ENCODE assay signal across 16 cellular contexts in genomic region chr18:27595121-27595848, GRCh38.
DNase-seq lines count a peak whose midpoint lies in the region; ATAC-seq and TF ChIP-seq lines count a peak whose summit lies in the region.
"Had no signal": no experiment of that assay in that cellular context is flagged by ENCODE, and none has a peak within 500 bp of the region (broad histone marks: within the 10 kb centered on the region; RNA-seq: fewer than 3 reads in every experiment).

No MANE protein-coding gene starts in this region.

- peak; percentile 57 for ATAC-seq in gastrocnemius medialis
- ATAC-seq in effector memory CD8-positive, alpha-beta T cell (replicated peaks) = no peak
- ATAC-seq: HepG2 had no signal

- no peaks in the 10 kb centered on the region for H3K4me1 Mint-ChIP-seq in activated naive CD4-positive, alpha-beta T cell treated with anti-CD3 and anti-CD28 coated beads for 36 hours (ENCODE audit: low read depth)
- H3K4me1 Mint-ChIP-seq in effector memory CD8-positive, alpha-beta T cell (ENCODE audit: low read depth in 2 of 2) = no peaks in the 10 kb centered on the region
- H3K4me1 Mint-ChIP-seq: B cell; CD4-positive, CD25-positive, alpha-beta regulatory T cell; CD8-positive, alpha-beta memory T cell; IgD-negative memory B cell had no signal

- H3K27ac ChIP-seq in BLaER1 = no peak overlapping the region
- peak overlapping the region; percentile 23 to 73 (median 50) for H3K27ac ChIP-seq in gastrocnemius medialis

- TF ChIP-seq POLR2A in gastrocnemius medialis (IDR thresholded peaks at IDR 0.05) = no peak

- H3K4me2 ChIP-seq in BLaER1 = 0 out of 2 replicates have a peak overlapping the region, but pooled peaks have one; percentile 19

- no peak overlapping the region for H3K9ac ChIP-seq in BLaER1

- H3K9me3 Mint-ChIP-seq in activated naive CD4-positive, alpha-beta T cell treated with anti-CD3 and anti-CD28 coated beads for 36 hours = no peaks in the 10 kb centered on the region
- H3K9me3 Mint-ChIP-seq in effector memory CD8-positive, alpha-beta T cell = peaks cover 6 to 11% of the 10 kb centered on the region in 2 donors
- H3K9me3 Mint-ChIP-seq: H9, IgD-negative memory B cell had no signal

- no peak for TF ChIP-seq CTCF in gastrocnemius medialis (IDR thresholded peaks at IDR 0.05 in 4 of 5, conservative IDR thresholded peaks at IDR 0.05 in 1 of 5)

- CTCF ChIA-PET in activated naive CD4-positive, alpha-beta T cell treated with anti-CD3 and anti-CD28 coated beads for 36 hours (lab: Charles Lee) = interaction anchor here (1.5 kb wide), 1 partner anchor 9 kb away, joined by 4 read pairs; no protein-coding TSS in a partner anchor

- no peaks in the 10 kb centered on the region for H3K36me3 Mint-ChIP-seq in activated naive CD4-positive, alpha-beta T cell treated with anti-CD3 and anti-CD28 coated beads for 36 hours (ENCODE audit: low read depth)
- H3K36me3 Mint-ChIP-seq in effector memory CD8-positive, alpha-beta T cell (ENCODE audit: insufficient read depth) = no peaks in the 10 kb centered on the region
- H3K36me3 Mint-ChIP-seq: CD4-positive, CD25-positive, alpha-beta regulatory T cell; CD8-positive, alpha-beta memory T cell; IgD-negative memory B cell had no signal

- H3K4me3 Mint-ChIP-seq in activated naive CD4-positive, alpha-beta T cell treated with anti-CD3 and anti-CD28 coated beads for 36 hours = no peak overlapping the region
- no peak overlapping the region for H3K4me3 Mint-ChIP-seq in effector memory CD8-positive, alpha-beta T cell
- H3K4me3 Mint-ChIP-seq: B cell; CD4-positive, CD25-positive, alpha-beta regulatory T cell; CD8-positive, alpha-beta memory T cell; H9; IgD-negative memory B cell had no signal

- H3K9me3 ChIP-seq in BLaER1 (no peaks in the 10 kb centered on the region), gastrocnemius medialis (no peaks in the 10 kb centered on the region)

- H3K4me1 ChIP-seq in BLaER1 = peaks cover 6% of the 10 kb centered on the region
- H3K4me1 ChIP-seq in gastrocnemius medialis = peaks cover 25 to 26% of the 10 kb centered on the region in 2 donors

- peak; percentile 11 for DNase-seq in LHCN-M2 (ENCODE audit: low read depth)
- peak; percentile 16 for DNase-seq in midbrain (lab: John Stamatoyannopoulos, UW)
- DNase-seq in gastrocnemius medialis = no peak
- DNase-seq in activated naive CD4-positive, alpha-beta T cell treated with anti-CD3 and anti-CD28 coated beads for 36 hours = no peak
- DNase-seq in effector memory CD8-positive, alpha-beta T cell = no peak
- no peak for DNase-seq in pons (ENCODE audit: low spot score)
- DNase-seq: C1 segment of cervical spinal cord; CD4-positive, CD25-positive, alpha-beta regulatory T cell; CD8-positive, alpha-beta memory T cell; COR-L47; GOT3; H9 had no signal

- no peak overlapping the region for H3K4me3 ChIP-seq in BLaER1
- no peak overlapping the region for H3K4me3 ChIP-seq in gastrocnemius medialis

- H3K27me3 ChIP-seq in BLaER1 = no peaks in the 10 kb centered on the region
- H3K27me3 ChIP-seq in gastrocnemius medialis = no peaks in the 10 kb centered on the region

- in situ Hi-C loops in gastrocnemius medialis (cut with MboI; ENCODE audit: low sequenced_read_pairs in 4 of 4) = loop anchor here in 3 of 4 donors (5.0 to 25.0 kb wide), 3 partner anchors 218 to 783 kb away; no protein-coding TSS in a partner anchor

- H3K36me3 ChIP-seq in BLaER1 (no peaks in the 10 kb centered on the region), gastrocnemius medialis (no peaks in the 10 kb centered on the region)

- intact Hi-C loops in gastrocnemius medialis (cut with DNase I; ENCODE audit: low total_unique reads) = loop anchor here (10.0 kb wide), 1 partner anchor 780 kb away; no protein-coding TSS in a partner anchor
- intact Hi-C loops in activated naive CD4-positive, alpha-beta T cell treated with anti-CD3 and anti-CD28 coated beads for 36 hours (cut with micrococcal nuclease) = loop anchor here (5.0 kb wide), 1 partner anchor 783 kb away; no protein-coding TSS in a partner anchor

- H4K20me1 ChIP-seq in BLaER1 = no peaks in the 10 kb centered on the region

- no peak overlapping the region for H3K27ac Mint-ChIP-seq in activated naive CD4-positive, alpha-beta T cell treated with anti-CD3 and anti-CD28 coated beads for 36 hours
- H3K27ac Mint-ChIP-seq in effector memory CD8-positive, alpha-beta T cell = no peak overlapping the region
- H3K27ac Mint-ChIP-seq: B cell; CD4-positive, CD25-positive, alpha-beta regulatory T cell; CD8-positive, alpha-beta memory T cell; IgD-negative memory B cell had no signal

- no peaks in the 10 kb centered on the region for H3K27me3 Mint-ChIP-seq in activated naive CD4-positive, alpha-beta T cell treated with anti-CD3 and anti-CD28 coated beads for 36 hours (ENCODE audit: low read depth)
- no peaks in the 10 kb centered on the region for H3K27me3 Mint-ChIP-seq in effector memory CD8-positive, alpha-beta T cell
- H3K27me3 Mint-ChIP-seq: B cell; CD4-positive, CD25-positive, alpha-beta regulatory T cell; CD8-positive, alpha-beta memory T cell; IgD-negative memory B cell had no signal

Comparison
In these comparisons a context has a peak if more than half of its experiments do, and no peak if none do; other contexts are left out.
1. DNase-seq: peak in LHCN-M2 (single experiment) and midbrain (single experiment); none in gastrocnemius medialis (0 of 2), activated naive CD4-positive, alpha-beta T cell treated with anti-CD3 and anti-CD28 coated beads for 36 hours (single experiment), effector memory CD8-positive, alpha-beta T cell (0 of 3) and pons (single experiment).